Comparison of ENCODE assay signal across 18 cellular contexts in the genomic region with DNA sequence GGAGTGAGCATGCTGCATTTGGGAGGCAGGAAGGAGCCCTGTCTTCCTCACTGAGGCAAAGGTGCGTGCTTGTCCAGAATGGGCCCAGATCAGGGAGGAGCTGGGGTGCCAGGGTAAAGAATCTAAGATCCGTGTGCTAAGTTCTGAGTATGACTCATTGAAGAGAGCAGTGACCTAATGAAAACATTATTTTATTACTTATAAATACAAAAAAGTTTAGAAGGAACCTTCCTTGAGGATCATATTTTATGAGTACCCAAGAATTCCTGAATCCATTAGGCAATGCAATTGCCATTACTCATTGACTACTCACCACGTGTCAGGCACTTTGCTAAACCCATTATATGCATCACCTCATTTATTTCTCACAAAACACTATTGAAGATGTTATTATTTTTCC.
DNase-seq lines count a peak whose midpoint lies in the region; ATAC-seq and TF ChIP-seq lines count a peak whose summit lies in the region.
"Had no signal": no experiment of that assay in that cellular context is flagged by ENCODE, and none has a peak within 500 bp of the region (broad histone marks: within the 10 kb centered on the region; RNA-seq: fewer than 3 reads in every experiment).

No MANE protein-coding gene starts in this region.

- no peak overlapping the region for H2AFZ ChIP-seq in SK-N-SH (ENCODE audit: low read depth)

- H3K27ac Mint-ChIP-seq in stimulated activated memory B cell treated with anti-CD40 and anti-IgM and Interleukin-4, amounts not matched to agents 10 μg/mL and 1 μg/mL and 100 μg/mL, for 72 hours, result no peak overlapping the region
- H3K27ac Mint-ChIP-seq: activated CD4-positive, alpha-beta memory T cell treated with anti-CD3 and anti-CD28 coated beads, Interleukin-2, amount 10 ng/mL, durations not matched to agents 7 days and 5 days; activated T-helper 2 cell treated with anti-CD3 and anti-CD28 coated beads, Interferon-gamma antibody, Interleukin-2, Interleukin-4, amounts not matched to agents 10 μg/mL and 5 μg/mL and 100 μg/mL, durations not matched to agents 14 hours and 24 hours and 36 hours; CD8-positive, alpha-beta T cell; naive thymus-derived CD8-positive, alpha-beta T cell had no signal

- H3K9me3 Mint-ChIP-seq in stimulated activated memory B cell treated with anti-CD40 and anti-IgM and Interleukin-4, amounts not matched to agents 10 μg/mL and 1 μg/mL and 100 μg/mL, for 72 hours, result no peaks in the 10 kb centered on the region
- H3K9me3 Mint-ChIP-seq: activated CD4-positive, alpha-beta memory T cell treated with anti-CD3 and anti-CD28 coated beads, Interleukin-2, amount 10 ng/mL, durations not matched to agents 7 days and 5 days; activated T-helper 2 cell treated with anti-CD3 and anti-CD28 coated beads, Interferon-gamma antibody, Interleukin-2, Interleukin-4, amounts not matched to agents 10 μg/mL and 5 μg/mL and 100 μg/mL, durations not matched to agents 14 hours and 24 hours and 36 hours; CD8-positive, alpha-beta T cell had no signal

- CTCF ChIA-PET in SK-N-SH (lab: Yijun Ruan, JAX), result interaction anchor here (0.6 to 1.3 kb wide), 2 partner anchors 10 to 507 kb away, joined by 3 to 5 read pairs; no protein-coding TSS in a partner anchor

- H4K20me1 ChIP-seq in SK-N-SH (ENCODE audit: insufficient read depth), result no peaks in the 10 kb centered on the region

- POLR2A ChIA-PET in SK-N-SH (lab: Yijun Ruan, JAX), result no interaction called here

- H3K36me3 Mint-ChIP-seq in stimulated activated memory B cell treated with anti-CD40 and anti-IgM and Interleukin-4, amounts not matched to agents 10 μg/mL and 1 μg/mL and 100 μg/mL, for 72 hours, result no peaks in the 10 kb centered on the region
- H3K36me3 Mint-ChIP-seq: CD8-positive, alpha-beta T cell; naive thymus-derived CD8-positive, alpha-beta T cell had no signal

- H3K9ac ChIP-seq in SK-N-SH, result no peak overlapping the region; the same call in 1 of the 2 replicates
- H3K9ac ChIP-seq in skeletal muscle satellite cell (ENCODE audit: low read depth, low read length), result peak overlapping the region; percentile 33

- WGBS in SK-N-SH (ENCODE audit: low lambda C conversion rate), result 18% methylated on average over 3 of the region's 3 CpGs

- H3K27ac ChIP-seq in SK-N-SH (ENCODE audit: low read depth in 2 of 2, low read length in 1 of 2), result peak overlapping the region; percentile 39 to 91; a peak in 3 of 4 replicates
- H3K27ac ChIP-seq: right atrium auricular region, SK-N-MC, upper lobe of left lung had no signal

- DNase-seq in HFF-Myc (ENCODE audit: extremely low read depth, low read depth) (peak; percentile 81), SK-N-SH (no peak), fibroblast of mammary gland (ENCODE audit: low read depth) (peak; percentile 91), NCI-H2081 treated with DMSO at 0.1 percent for 48 hours (lab: John Stamatoyannopoulos, UW) (no peak), iPS-NIHi11 (ENCODE audit: low spot score) (no peak), OCI-M1 (lab: John Stamatoyannopoulos, UW) (no peak)
- DNase-seq: activated CD4-positive, alpha-beta memory T cell treated with anti-CD3 and anti-CD28 coated beads, Interleukin-2, amount 10 ng/mL, durations not matched to agents 7 days and 5 days; CD8-positive, alpha-beta T cell; naive thymus-derived CD8-positive, alpha-beta T cell; NCI-H1105 treated with DMSO at 0.1 percent for 48 hours; NCI-H2227 treated with DMSO at 0.1 percent for 48 hours; stimulated activated CD4-positive, alpha-beta T cell treated with anti-CD3 and anti-CD28 coated beads, Interleukin-2, amount 100 ng/mL, for 48 hours; upper lobe of left lung had no signal

- H3K36me3 ChIP-seq in SK-N-SH (replicated peaks in 1 of 2; ENCODE audit: control insufficient read depth in 1 of 2, insufficient read depth in 2 of 2, low read length in 1 of 2) (no peaks in the 10 kb centered on the region), skeletal muscle satellite cell (ENCODE audit: insufficient read depth, low read length) (no peaks in the 10 kb centered on the region)
- H3K36me3 ChIP-seq: right atrium auricular region, upper lobe of left lung had no signal

- no peaks in the 10 kb centered on the region for H3K9me2 ChIP-seq in SK-N-SH

- no peak overlapping the region for H3K4me3 ChIP-seq in HFF-Myc (replicated peaks; ENCODE audit: low read depth, low read length)
- no peak overlapping the region for H3K4me3 ChIP-seq in SK-N-SH (ENCODE audit: low read depth in 2 of 2, low read length in 1 of 2)
- no peak overlapping the region for H3K4me3 ChIP-seq in fibroblast of mammary gland (ENCODE audit: control insufficient read depth, low read depth, low read length)
- peak overlapping the region; percentile 18 for H3K4me3 ChIP-seq in skeletal muscle satellite cell (ENCODE audit: low read length)
- H3K4me3 ChIP-seq: right atrium auricular region, SK-N-MC, upper lobe of left lung had no signal

- TF ChIP-seq CTCF in HFF-Myc (IDR thresholded peaks at IDR 0.05; ENCODE audit: low read depth, low read length, missing control alignments) (no peak), SK-N-SH (IDR thresholded peaks at IDR 0.05) (no peak), fibroblast of mammary gland (conservative IDR thresholded peaks at IDR 0.05; ENCODE audit: control insufficient read depth, insufficient read depth, low read depth, low read length) (no peak)

- H3K4me2 ChIP-seq in SK-N-SH (0 out of 2 replicates have a peak overlapping the region, but pooled peaks have one; percentile 32), skeletal muscle satellite cell (ENCODE audit: low read length) (peak overlapping the region; percentile 55)

- no peaks in the 10 kb centered on the region for H3K4me1 Mint-ChIP-seq in stimulated activated memory B cell treated with anti-CD40 and anti-IgM and Interleukin-4, amounts not matched to agents 10 μg/mL and 1 μg/mL and 100 μg/mL, for 72 hours
- H3K4me1 Mint-ChIP-seq: activated CD4-positive, alpha-beta memory T cell treated with anti-CD3 and anti-CD28 coated beads, Interleukin-2, amount 10 ng/mL, durations not matched to agents 7 days and 5 days; naive thymus-derived CD8-positive, alpha-beta T cell had no signal

- ATAC-seq in stimulated activated memory B cell treated with anti-CD40 and anti-IgM and Interleukin-4, amounts not matched to agents 10 μg/mL and 1 μg/mL and 100 μg/mL, for 72 hours, result no peak
- ATAC-seq: CD8-positive, alpha-beta T cell; naive thymus-derived CD8-positive, alpha-beta T cell had no signal

- no peaks in the 10 kb centered on the region for H3K27me3 Mint-ChIP-seq in stimulated activated memory B cell treated with anti-CD40 and anti-IgM and Interleukin-4, amounts not matched to agents 10 μg/mL and 1 μg/mL and 100 μg/mL, for 72 hours
- H3K27me3 Mint-ChIP-seq: activated CD4-positive, alpha-beta memory T cell treated with anti-CD3 and anti-CD28 coated beads, Interleukin-2, amount 10 ng/mL, durations not matched to agents 7 days and 5 days had no signal

- H3K9me3 ChIP-seq in SK-N-SH (no peaks in the 10 kb centered on the region), skeletal muscle satellite cell (replicated peaks; ENCODE audit: low read length) (no peaks in the 10 kb centered on the region)
- H3K9me3 ChIP-seq: right atrium auricular region, upper lobe of left lung had no signal

- no peak overlapping the region for H3K4me3 Mint-ChIP-seq in stimulated activated memory B cell treated with anti-CD40 and anti-IgM and Interleukin-4, amounts not matched to agents 10 μg/mL and 1 μg/mL and 100 μg/mL, for 72 hours
- H3K4me3 Mint-ChIP-seq: activated CD4-positive, alpha-beta memory T cell treated with anti-CD3 and anti-CD28 coated beads, Interleukin-2, amount 10 ng/mL, durations not matched to agents 7 days and 5 days; CD8-positive, alpha-beta T cell; naive thymus-derived CD8-positive, alpha-beta T cell had no signal

- peak; percentile 25 to 91; a peak in 3 of 4 replicates for TF ChIP-seq EP300 in SK-N-SH (IDR thresholded peaks at IDR 0.05; ENCODE audit: borderline replicate concordance in 1 of 2, low read depth in 1 of 2, low read length in 1 of 2)

- H3K79me2 ChIP-seq in SK-N-SH (ENCODE audit: insufficient read depth), result no peaks in the 10 kb centered on the region

- peaks cover 2 to 35% of the 10 kb centered on the region in 2 experiments; a peak in 3 of 4 replicates for H3K4me1 ChIP-seq in SK-N-SH (ENCODE audit: control insufficient read depth in 1 of 2, insufficient read depth in 2 of 2, low read depth in 1 of 2, low read length in 1 of 2)
- H3K4me1 ChIP-seq in skeletal muscle satellite cell (ENCODE audit: control insufficient read depth, insufficient read depth, low read length), result peaks cover 38% of the 10 kb centered on the region
- H3K4me1 ChIP-seq: upper lobe of left lung had no signal

- H3K27me3 ChIP-seq in SK-N-SH (ENCODE audit: insufficient read depth) (no peaks in the 10 kb centered on the region), skeletal muscle satellite cell (ENCODE audit: control insufficient read depth, insufficient read depth, low read length) (no peaks in the 10 kb centered on the region)
- H3K27me3 ChIP-seq: right atrium auricular region, upper lobe of left lung had no signal

- H3F3A ChIP-seq in SK-N-SH (replicated peaks; ENCODE audit: insufficient read depth), result peaks cover 19% of the 10 kb centered on the region

- TF ChIP-seq RAD21 in SK-N-SH (IDR thresholded peaks at IDR 0.05; ENCODE audit: low read length), result no peak

TF ChIP-seq in SK-N-SH, 30 proteins besides CTCF, POLR2A, EP300 and RAD21 (continues in another document):
- TF ChIP-seq RXRA (IDR thresholded peaks at IDR 0.05; ENCODE audit: borderline replicate concordance, low read depth), result peak; percentile 66; the same call in 1 of the 2 replicates

Comparison
In these comparisons a context has a peak if more than half of its experiments do, and no peak if none do; other contexts are left out.
1. DNase-seq: peak in HFF-Myc (single experiment) and fibroblast of mammary gland (single experiment); none in SK-N-SH (single experiment), NCI-H2081 treated with DMSO at 0.1 percent for 48 hours (single experiment), iPS-NIHi11 (single experiment) and OCI-M1 (single experiment).